Comparison of ENCODE assay signal across 27 cellular contexts in the genomic region with DNA sequence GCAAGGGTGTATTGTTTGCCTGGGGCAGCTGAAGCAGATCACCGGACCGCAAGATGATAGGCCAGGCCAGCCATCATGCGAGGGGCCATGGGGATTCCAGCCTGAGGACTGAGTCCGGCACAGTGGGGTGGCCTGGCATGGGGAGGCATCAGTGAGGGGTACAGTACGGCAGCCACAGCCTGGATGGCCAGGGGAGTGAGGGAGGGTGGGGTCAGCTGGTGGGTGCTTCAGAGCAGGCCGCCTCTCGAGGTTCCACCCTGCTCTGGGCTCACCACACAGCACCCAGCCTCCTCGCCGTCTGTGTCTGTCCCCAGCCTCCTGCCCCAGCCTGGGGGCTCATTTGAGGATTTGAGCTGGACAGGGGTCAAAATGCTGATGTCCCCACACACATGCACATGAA.
"Had no signal": no experiment of that assay in that cellular context is flagged by ENCODE, and none has a peak within 500 bp of the region (broad histone marks: within the 10 kb centered on the region; RNA-seq: fewer than 3 reads in every experiment).

No MANE protein-coding gene starts in this region.

- H3K27me3 ChIP-seq: left lung, ovary, right atrium auricular region, right lobe of liver, stomach, testis, thyroid gland, transverse colon, upper lobe of left lung, vagina had no signal

- H3K4me2 ChIP-seq: smooth muscle cell had no signal

- H3K27ac ChIP-seq: left lung, lower lobe of right lung, ovary, right atrium auricular region, right lobe of liver, stomach, testis, thyroid gland, transverse colon, upper lobe of left lung, vagina had no signal

- H3K4me1 ChIP-seq: left lung, lower lobe of right lung, right atrium auricular region, right lobe of liver, stomach, testis, thyroid gland, transverse colon, upper lobe of left lung, vagina had no signal

- H3K4me3 Mint-ChIP-seq: immature natural killer cell; naive thymus-derived CD8-positive, alpha-beta T cell; nephron; neural crest cell had no signal

- H3K9me3 Mint-ChIP-seq: immature natural killer cell; naive thymus-derived CD8-positive, alpha-beta T cell; nephron had no signal

- H3K36me3 Mint-ChIP-seq: immature natural killer cell; naive thymus-derived CD8-positive, alpha-beta T cell had no signal

- DNase-seq: hypothalamus; immature natural killer cell; kidney; left colon; lower lobe of right lung; mammary epithelial cell; mesenchymal stem cell; naive thymus-derived CD8-positive, alpha-beta T cell; ovary; right lobe of liver; stimulated activated CD4-positive, alpha-beta T cell treated with anti-CD3 and anti-CD28 coated beads, Interleukin-12 subunit alpha, Interleukin-12 subunit beta, amount 100 ng/mL, for 4 hours; stimulated activated CD4-positive, alpha-beta T cell treated with anti-CD3 and anti-CD28 coated beads, Interleukin-15, amount 100 ng/mL, for 24 hours; stimulated activated CD4-positive, alpha-beta T cell treated with anti-CD3 and anti-CD28 coated beads, Interleukin-2, amount 100 ng/mL, for 24 hours; stimulated activated CD4-positive, alpha-beta T cell treated with anti-CD3 and anti-CD28 coated beads, Interleukin-4, amount 100 ng/mL, for 1 hour; stimulated activated naive CD4-positive, alpha-beta T cell; stomach; testis; thyroid gland; transverse colon; upper lobe of left lung had no signal

- H3K27me3 Mint-ChIP-seq: progenitor cell of endocrine pancreas had no signal

- ATAC-seq: left colon; left lung; lower lobe of right lung; naive thymus-derived CD8-positive, alpha-beta T cell; right lobe of liver had no signal

- H3K4me1 Mint-ChIP-seq: immature natural killer cell; naive thymus-derived CD8-positive, alpha-beta T cell had no signal

- H3K36me3 ChIP-seq: left lung, lower lobe of right lung, ovary, right atrium auricular region, right lobe of liver, stomach, thyroid gland, transverse colon, upper lobe of left lung, vagina had no signal

- H3K4me3 ChIP-seq: left lung, lower lobe of right lung, ovary, right atrium auricular region, right lobe of liver, smooth muscle cell, stomach, testis, thyroid gland, transverse colon, upper lobe of left lung, vagina had no signal

- H3K27ac Mint-ChIP-seq: naive thymus-derived CD8-positive, alpha-beta T cell; nephron had no signal

- H3K9me3 ChIP-seq: left lung, lower lobe of right lung, ovary, right atrium auricular region, right lobe of liver, stomach, testis, thyroid gland, transverse colon, upper lobe of left lung, vagina had no signal
